8 cellular contexts compared by ENCODE assay signal in the genomic region with DNA sequence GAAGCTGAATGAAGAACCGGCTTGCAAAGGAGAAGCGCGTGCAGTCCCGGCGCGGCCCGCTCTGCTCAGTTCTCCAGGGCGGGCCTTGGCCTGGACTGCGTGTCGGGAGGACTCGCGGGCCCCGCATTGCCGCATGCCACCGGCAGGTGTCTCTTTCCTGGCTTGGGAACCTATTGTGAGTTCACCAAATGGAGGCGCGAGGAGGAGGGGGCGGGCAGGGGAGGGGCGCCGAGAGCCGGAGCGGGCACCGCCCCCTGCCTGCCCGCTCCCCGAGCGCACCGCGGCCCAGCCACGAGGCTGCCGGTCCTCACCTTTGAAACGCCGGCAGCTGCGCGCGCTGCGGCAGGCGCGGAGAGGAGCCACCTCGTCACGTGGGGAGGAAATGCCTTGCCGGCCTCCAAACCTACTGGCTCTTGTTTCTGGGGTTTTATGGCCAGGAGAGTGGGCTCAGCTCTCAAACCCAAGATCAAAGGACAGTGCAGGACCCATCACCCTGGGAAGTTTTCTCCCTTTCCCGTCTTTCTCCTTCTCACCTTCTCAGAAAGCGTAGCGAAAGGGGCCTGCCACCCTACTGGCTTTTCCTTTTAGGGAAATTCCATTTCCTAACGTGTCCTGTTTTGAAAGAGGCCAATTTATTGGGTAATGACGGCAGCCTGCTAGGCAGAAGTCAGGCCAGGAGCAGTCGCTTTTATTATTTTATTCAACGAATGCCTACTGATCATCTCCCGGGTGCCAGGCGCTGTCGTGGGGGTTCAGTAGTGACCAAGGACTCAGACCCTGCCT. TPM values are rescaled to one million over a fixed set of nuclear protein-coding genes. Genes with fewer than 3 reads are reported as not detected.
DNase-seq lines count a peak whose midpoint lies in the region; ATAC-seq and TF ChIP-seq lines count a peak whose summit lies in the region.

No MANE protein-coding gene starts in this region.

- H3K4me3 Mint-ChIP-seq in T-cell: peak overlapping the region; percentile 58 to 71 (median 61)

- intact Hi-C loops in left ventricle myocardium superior (cut with micrococcal nuclease) (loop anchor here (5.0 to 10.0 kb wide), 2 partner anchors 56 to 209 kb away; partner anchors contain the start of genes HMGB1 and USPL1), prostate gland (cut with DNase I) (loop anchor here (2.0 to 10.0 kb wide), 5 partner anchors 14 to 394 kb away; partner anchors contain the start of genes UBE2L5 and USPL1)

- CTCF ChIA-PET in T-cell (lab: Charles Lee): interaction anchor here (0.6 to 1.9 kb wide), 9 partner anchors 14 to 546 kb away, joined by 3 to 12 read pairs (median 4); partner anchors contain the start of gene UBE2L5 (in 1 of the 2)

- TF ChIP-seq CTCF in prostate gland (IDR thresholded peaks at IDR 0.05): peak; percentile 84 to 98 (median 88)

- ATAC-seq in GM19452 (IDR thresholded peaks at IDR 0.05; ENCODE audit: unreplicated experiment) (peak; percentile 92), HG03575 (IDR thresholded peaks at IDR 0.05; ENCODE audit: extremely low read depth, insufficient number of reproducible peaks, low FRiP score, unreplicated experiment) (peak; percentile 38), T-cell (replicated peaks in 1 of 4) (peak; percentile 93 to 97 (median 94)), left ventricle myocardium superior (peak; percentile 95)

- H3K27me3 Mint-ChIP-seq in T-cell: no peaks in the 10 kb centered on the region

- H3K27ac Mint-ChIP-seq in T-cell: peak overlapping the region; percentile 79 to 91

- 8% methylated on average over 51 of the region's 51 CpGs for WGBS in prostate gland

- H3K36me3 Mint-ChIP-seq in T-cell: no peaks in the 10 kb centered on the region

- POLR2A ChIA-PET in T-cell (lab: Charles Lee): interaction anchor here in 1 of 2 donors (0.7 kb wide), 1 partner anchor 152 kb away, joined by 3 read pairs; no protein-coding TSS in a partner anchor

- no peaks in the 10 kb centered on the region for H3K36me3 ChIP-seq in prostate gland

- DNase-seq in CD1c-positive myeloid dendritic cell (ENCODE audit: extremely low spot score): peak; percentile 95
- peak; percentile 79 to 92 (median 88) for DNase-seq in T-cell
- DNase-seq in amygdala (lab: John Stamatoyannopoulos, UW): peak in 55 of 56 donors; percentile 14 to 90 (median 79)
- peak; percentile 97 for DNase-seq in left ventricle myocardium superior
- DNase-seq in prostate gland (ENCODE audit: low spot score): peak; percentile 94
- peak; percentile 96 for DNase-seq in ureter (ENCODE audit: low spot score)

- TF ChIP-seq POLR2A in prostate gland (IDR thresholded peaks at IDR 0.05): peak; percentile 29

- peak overlapping the region; percentile 15 to 29 for H3K4me3 ChIP-seq in prostate gland

- H3K27me3 ChIP-seq in prostate gland (replicated peaks; ENCODE audit: insufficient read depth): no peaks in the 10 kb centered on the region

- H3K9me3 ChIP-seq in prostate gland: no peaks in the 10 kb centered on the region

- peaks cover 7% of the 10 kb centered on the region for H3K4me1 ChIP-seq in prostate gland (replicated peaks)

- peak overlapping the region; percentile 87 to 90 for H3K27ac ChIP-seq in prostate gland

- H3K9me3 Mint-ChIP-seq in T-cell: no peaks in the 10 kb centered on the region

- peaks cover 37 to 42% (median 38%) of the 10 kb centered on the region in 3 donors for H3K4me1 Mint-ChIP-seq in T-cell

RNA-seq across cellular contexts. Expression of gene UBE2L5, which starts 13.8 kb away (rescaled TPM):
- under 1 TPM in 1 of 5 donors, not detected in 4; 0.33 TPM for total RNA-seq in T-cell
- not detected for total RNA-seq in left ventricle myocardium superior
- total RNA-seq in prostate gland: 1 to 10 TPM in 1 of 2 donors, under 1 TPM in 1; 0.18 to 5.2 TPM
- not detected for total RNA-seq in ureter

RNA-seq across cellular contexts. Expression of gene HMGB1, which starts 57.2 kb away (rescaled TPM):
- total RNA-seq in T-cell: 100 to 1,000 TPM; 290 to 406 (median 300) TPM
- 180 TPM for total RNA-seq in left ventricle myocardium superior
- 100 to 1,000 TPM; 264 to 274 TPM for total RNA-seq in prostate gland
- total RNA-seq in ureter: 273 TPM

Comparison
In these comparisons a context has a peak if more than half of its experiments do, and no peak if none do; other contexts are left out.
1. Peak in every context shown above with its lines: DNase-seq, ATAC-seq, H3K4me3 ChIP-seq and H3K27ac ChIP-seq.
2. ATAC-seq: peak in every context shown above with its lines; median percentile 95 in left ventricle myocardium superior; 94 in T-cell; 92 in GM19452; 38 in HG03575.